Comparison of ENCODE assay signal across 1 cellular context in genomic region chr9:100352727-100353505, GRCh38.
TF ChIP-seq lines count a peak whose summit lies in the region.

Gene TEX10, minus strand, starts transcription at chr9:100352942. Its CDS starts 3,579 bp downstream, at chr9:100349363.

TF ChIP-seq in HEK293, 187 proteins besides CTCF, POLR2A, EP300 and RAD21 (continued from another document and continues in another):
- TF ChIP-seq ZNF518A (tag by site-specific recombination; conservative IDR thresholded peaks at IDR 0.05; ENCODE audit: low read depth), result 0 out of 2 replicates have a peak, but pooled peaks have one; percentile 34
- TF ChIP-seq MYNN (tag by site-specific recombination; IDR thresholded peaks at IDR 0.05; ENCODE audit: borderline replicate concordance), result no peak
- TF ChIP-seq ZNF624 (tag by site-specific recombination; IDR thresholded peaks at IDR 0.05), result no peak
- no peak for TF ChIP-seq SALL2 (tag by site-specific recombination; IDR thresholded peaks at IDR 0.05; ENCODE audit: borderline replicate concordance)
- 0 out of 2 replicates have a peak, but pooled peaks have one; percentile 64 for TF ChIP-seq ZNF692 (tag by site-specific recombination; IDR thresholded peaks at IDR 0.05)
- TF ChIP-seq, protein P1, sequence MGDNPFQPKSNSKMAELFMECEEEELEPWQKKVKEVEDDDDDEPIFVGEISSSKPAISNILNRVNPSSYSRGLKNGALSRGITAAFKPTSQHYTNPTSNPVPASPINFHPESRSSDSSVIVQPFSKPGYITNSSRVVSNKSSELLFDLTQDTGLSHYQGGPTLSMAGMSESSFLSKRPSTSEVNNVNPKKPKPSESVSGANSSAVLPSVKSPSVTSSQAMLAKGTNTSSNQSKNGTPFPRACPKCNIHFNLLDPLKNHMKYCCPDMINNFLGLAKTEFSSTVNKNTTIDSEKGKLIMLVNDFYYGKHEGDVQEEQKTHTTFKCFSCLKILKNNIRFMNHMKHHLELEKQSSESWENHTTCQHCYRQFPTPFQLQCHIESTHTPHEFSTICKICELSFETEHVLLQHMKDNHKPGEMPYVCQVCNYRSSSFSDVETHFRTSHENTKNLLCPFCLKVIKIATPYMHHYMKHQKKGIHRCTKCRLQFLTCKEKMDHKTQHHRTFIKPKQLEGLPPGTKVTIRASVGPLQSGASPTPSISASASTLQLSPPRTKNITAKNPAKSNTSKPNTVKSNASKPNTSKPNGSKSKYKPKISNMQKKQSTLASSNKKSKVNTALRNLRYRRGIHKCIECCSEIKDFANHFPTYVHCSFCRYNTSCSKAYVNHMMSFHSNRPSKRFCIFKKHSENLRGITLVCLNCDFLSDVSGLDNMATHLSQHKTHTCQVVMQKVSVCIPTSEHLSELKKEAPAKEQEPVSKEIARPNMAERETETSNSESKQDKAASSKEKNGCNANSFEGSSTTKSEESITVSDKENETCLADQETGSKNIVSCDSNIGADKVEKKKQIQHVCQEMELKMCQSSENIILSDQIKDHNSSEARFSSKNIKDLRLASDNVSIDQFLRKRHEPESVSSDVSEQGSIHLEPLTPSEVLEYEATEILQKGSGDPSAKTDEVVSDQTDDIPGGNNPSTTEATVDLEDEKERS (tag by site-specific recombination; IDR thresholded peaks at IDR 0.05), result no peak
- TF ChIP-seq ZNF580 (tag by site-specific recombination; IDR thresholded peaks at IDR 0.05), result 0 out of 2 replicates have a peak, but pooled peaks have one; percentile 21
- 0 out of 2 replicates have a peak, but pooled peaks have one; percentile 11 for TF ChIP-seq ZNF366 (tag by site-specific recombination; conservative IDR thresholded peaks at IDR 0.05)
- TF ChIP-seq MEIS1 (CRISPR knock-in tag; IDR thresholded peaks at IDR 0.05; ENCODE audit: borderline replicate concordance), result no peak
- TF ChIP-seq KLF1 (tag by site-specific recombination; IDR thresholded peaks at IDR 0.05), result 0 out of 2 replicates have a peak, but pooled peaks have one; percentile 4
- TF ChIP-seq, protein P2, sequence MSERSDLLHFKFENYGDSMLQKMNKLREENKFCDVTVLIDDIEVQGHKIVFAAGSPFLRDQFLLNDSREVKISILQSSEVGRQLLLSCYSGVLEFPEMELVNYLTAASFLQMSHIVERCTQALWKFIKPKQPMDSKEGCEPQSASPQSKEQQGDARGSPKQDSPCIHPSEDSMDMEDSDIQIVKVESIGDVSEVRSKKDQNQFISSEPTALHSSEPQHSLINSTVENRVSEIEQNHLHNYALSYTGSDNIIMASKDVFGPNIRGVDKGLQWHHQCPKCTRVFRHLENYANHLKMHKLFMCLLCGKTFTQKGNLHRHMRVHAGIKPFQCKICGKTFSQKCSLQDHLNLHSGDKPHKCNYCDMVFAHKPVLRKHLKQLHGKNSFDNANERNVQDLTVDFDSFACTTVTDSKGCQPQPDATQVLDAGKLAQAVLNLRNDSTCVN (tag by site-specific recombination; optimal IDR thresholded peaks at IDR 0.05), result peak; percentile 87
- peak; percentile 74 for TF ChIP-seq ZBTB6 (tag by site-specific recombination; IDR thresholded peaks at IDR 0.05)
- no peak; the same call in 1 of the 2 replicates for TF ChIP-seq ZFHX2 (tag by site-specific recombination; conservative IDR thresholded peaks at IDR 0.05)
- peak; percentile 76 for TF ChIP-seq KLF16 (tag by site-specific recombination; IDR thresholded peaks at IDR 0.05)
- peak; percentile 80 for TF ChIP-seq ZNF335 (tag by site-specific recombination; conservative IDR thresholded peaks at IDR 0.05)
- TF ChIP-seq YY2 (tag by site-specific recombination; IDR thresholded peaks at IDR 0.05), result no peak
- no peak for TF ChIP-seq ZNF701 (tag by site-specific recombination; IDR thresholded peaks at IDR 0.05)
- TF ChIP-seq ZNF654 (tag by site-specific recombination; IDR thresholded peaks at IDR 0.05; ENCODE audit: low read depth), result no peak
- no peak for TF ChIP-seq ZNF707 (tag by site-specific recombination; IDR thresholded peaks at IDR 0.05)
- peak; percentile 31 for TF ChIP-seq EGR2 (tag by site-specific recombination; IDR thresholded peaks at IDR 0.05; ENCODE audit: low read depth)
- TF ChIP-seq REST (tag by site-specific recombination; IDR thresholded peaks at IDR 0.05), result 0 out of 2 replicates have a peak, but pooled peaks have one; percentile 12
- TF ChIP-seq ZNF501 (tag by site-specific recombination; IDR thresholded peaks at IDR 0.05), result peak; percentile 66; the same call in 1 of the 2 replicates
- TF ChIP-seq INSM2 (tag by site-specific recombination; IDR thresholded peaks at IDR 0.05), result peak; percentile 50; the same call in 1 of the 2 replicates
- no peak for TF ChIP-seq ZNF202 (tag by site-specific recombination; IDR thresholded peaks at IDR 0.05; ENCODE audit: borderline replicate concordance)
- TF ChIP-seq ZNF560 (tag by site-specific recombination; IDR thresholded peaks at IDR 0.05; ENCODE audit: borderline replicate concordance), result no peak
- TF ChIP-seq, protein P3, sequence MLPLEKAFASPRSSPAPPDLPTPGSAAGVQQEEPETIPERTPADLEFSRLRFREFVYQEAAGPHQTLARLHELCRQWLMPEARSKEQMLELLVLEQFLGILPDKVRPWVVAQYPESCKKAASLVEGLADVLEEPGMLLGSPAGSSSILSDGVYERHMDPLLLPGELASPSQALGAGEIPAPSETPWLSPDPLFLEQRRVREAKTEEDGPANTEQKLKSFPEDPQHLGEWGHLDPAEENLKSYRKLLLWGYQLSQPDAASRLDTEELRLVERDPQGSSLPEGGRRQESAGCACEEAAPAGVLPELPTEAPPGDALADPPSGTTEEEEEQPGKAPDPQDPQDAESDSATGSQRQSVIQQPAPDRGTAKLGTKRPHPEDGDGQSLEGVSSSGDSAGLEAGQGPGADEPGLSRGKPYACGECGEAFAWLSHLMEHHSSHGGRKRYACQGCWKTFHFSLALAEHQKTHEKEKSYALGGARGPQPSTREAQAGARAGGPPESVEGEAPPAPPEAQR (tag by site-specific recombination; IDR thresholded peaks at IDR 0.05), result no peak
- TF ChIP-seq ZBTB20 (tag by site-specific recombination; IDR thresholded peaks at IDR 0.05), result 0 out of 2 replicates have a peak, but pooled peaks have one; percentile 38
- peak; percentile 87 for TF ChIP-seq SP3 (tag by site-specific recombination; IDR thresholded peaks at IDR 0.05)
- TF ChIP-seq ZBTB11 (tag by site-specific recombination; conservative IDR thresholded peaks at IDR 0.05; ENCODE audit: low read depth), result peak; percentile 93
- peak; percentile 71 for TF ChIP-seq ZIC2 (tag by site-specific recombination; IDR thresholded peaks at IDR 0.05)
